Comparison of ENCODE assay signal across 25 cellular contexts in genomic region chr2:189803431-189803830, GRCh38.
"Had no signal": no experiment of that assay in that cellular context is flagged by ENCODE, and none has a peak within 500 bp of the region (broad histone marks: within the 10 kb centered on the region; RNA-seq: fewer than 3 reads in every experiment).

No MANE protein-coding gene starts in this region.

- H3K9me3 ChIP-seq: left ventricle myocardium inferior, pancreas, prostate gland, sigmoid colon, spleen, suprapubic skin, tibial nerve, uterus had no signal

- H3K27me3 Mint-ChIP-seq: naive thymus-derived CD8-positive, alpha-beta T cell; stimulated activated naive CD8-positive, alpha-beta T cell treated with anti-CD3 and anti-CD28 coated beads, Interleukin-15, Interleukin-2, amounts not matched to agents 100 ng/mL and 50 ng/mL, for 24 hours; type B pancreatic cell had no signal

- DNase-seq: islet precursor cell; left ventricle myocardium inferior; mammary epithelial cell; mesenchymal stem cell; naive thymus-derived CD8-positive, alpha-beta T cell; nucleus accumbens; pancreas; posterior cingulate gyrus; retina; right cardiac atrium; sigmoid colon; small intestine; spleen; stimulated activated CD4-positive, alpha-beta T cell treated with anti-CD3 and anti-CD28 coated beads, Interleukin-4, amount 100 ng/mL, for 24 hours; stimulated activated naive CD4-positive, alpha-beta T cell; uterus had no signal

- H3K9me3 Mint-ChIP-seq: naive thymus-derived CD8-positive, alpha-beta T cell; nephron; neural crest cell; stimulated activated effector memory CD8-positive, alpha-beta T cell treated with anti-CD3 and anti-CD28 coated beads, Interleukin-12 subunit alpha, Interleukin-12 subunit beta, amount 100 ng/mL, for 72 hours; stimulated activated naive CD8-positive, alpha-beta T cell treated with anti-CD3 and anti-CD28 coated beads, Interleukin-15, Interleukin-2, amounts not matched to agents 100 ng/mL and 50 ng/mL, for 24 hours; type B pancreatic cell had no signal

- H3K4me1 ChIP-seq: prostate gland, uterus had no signal

- H3K4me1 Mint-ChIP-seq: nephron, neural crest cell had no signal

- H3K27ac Mint-ChIP-seq: naive thymus-derived CD8-positive, alpha-beta T cell; nephron; stimulated activated effector memory CD8-positive, alpha-beta T cell treated with anti-CD3 and anti-CD28 coated beads, Interleukin-12 subunit alpha, Interleukin-12 subunit beta, amount 100 ng/mL, for 72 hours; stimulated activated naive CD8-positive, alpha-beta T cell treated with anti-CD3 and anti-CD28 coated beads, Interleukin-15, Interleukin-2, amounts not matched to agents 100 ng/mL and 50 ng/mL, for 24 hours; type B pancreatic cell had no signal

- H3K27ac ChIP-seq: hepatocyte, left ventricle myocardium inferior, pancreas, prostate gland, sigmoid colon, spleen, suprapubic skin, tibial nerve, uterus had no signal

- ATAC-seq: naive thymus-derived CD8-positive, alpha-beta T cell; pancreas; right cardiac atrium; stimulated activated effector memory CD8-positive, alpha-beta T cell treated with anti-CD3 and anti-CD28 coated beads, Interleukin-12 subunit alpha, Interleukin-12 subunit beta, amount 100 ng/mL, for 72 hours had no signal

- H3K36me3 ChIP-seq: pancreas, prostate gland, uterus had no signal

- H3K4me3 Mint-ChIP-seq: naive thymus-derived CD8-positive, alpha-beta T cell; nephron; neural crest cell; stimulated activated effector memory CD8-positive, alpha-beta T cell treated with anti-CD3 and anti-CD28 coated beads, Interleukin-12 subunit alpha, Interleukin-12 subunit beta, amount 100 ng/mL, for 72 hours; stimulated activated naive CD8-positive, alpha-beta T cell treated with anti-CD3 and anti-CD28 coated beads, Interleukin-15, Interleukin-2, amounts not matched to agents 100 ng/mL and 50 ng/mL, for 24 hours; type B pancreatic cell had no signal

- H3K4me3 ChIP-seq: hepatocyte, left ventricle myocardium inferior, pancreas, prostate gland, sigmoid colon, spleen, suprapubic skin, tibial nerve, uterus had no signal

- H3K27me3 ChIP-seq: hepatocyte, pancreas, sigmoid colon, spleen, suprapubic skin, tibial nerve, uterus had no signal

- FAIRE-seq: small intestine had no signal
